9 cellular contexts compared by ENCODE assay signal in the genomic region with DNA sequence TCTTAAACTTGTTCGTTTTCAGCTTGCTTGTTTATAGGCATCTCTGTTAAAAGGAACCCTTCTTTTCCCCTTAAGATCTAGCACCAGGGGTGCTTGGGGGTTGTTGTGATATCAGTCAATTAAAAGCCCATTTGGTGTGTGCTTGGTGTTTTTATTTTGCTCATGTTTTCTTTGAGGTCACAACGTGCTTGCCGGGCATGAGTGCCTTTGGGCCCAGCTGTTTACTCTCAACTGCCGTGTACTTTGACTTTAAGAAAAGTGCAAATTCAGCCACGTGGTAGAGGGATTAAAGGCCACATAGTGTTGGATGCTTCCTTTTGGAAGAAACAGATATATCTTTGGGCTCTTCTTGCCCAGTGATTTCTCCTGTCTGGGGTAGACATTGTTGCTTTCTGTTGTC. TPM values are rescaled to one million over a fixed set of nuclear protein-coding genes. Genes with fewer than 3 reads are reported as not detected.
DNase-seq lines count a peak whose midpoint lies in the region; ATAC-seq and TF ChIP-seq lines count a peak whose summit lies in the region.
"Had no signal": no experiment of that assay in that cellular context is flagged by ENCODE, and none has a peak within 500 bp of the region (broad histone marks: within the 10 kb centered on the region; RNA-seq: fewer than 3 reads in every experiment).

No MANE protein-coding gene starts in this region.

- H3K27me3 Mint-ChIP-seq in H9 (ENCODE audit: low read depth), result no peaks in the 10 kb centered on the region; the same call in 1 of the 2 replicates

- H3K56ac ChIP-seq in H9 (ENCODE audit: insufficient read length, low read depth, low read length), result no peak overlapping the region

- H3K9me3 Mint-ChIP-seq in H9, result no peaks in the 10 kb centered on the region

- H2BK5ac ChIP-seq in H9 (ENCODE audit: insufficient read length, low read length), result no peak overlapping the region

- H3K23me2 ChIP-seq in H9 (ENCODE audit: insufficient read length, low read depth, low read length, poor library complexity, severe bottlenecking), result no peaks in the 10 kb centered on the region

- no peak overlapping the region for H3T11ph ChIP-seq in H9 (ENCODE audit: low read length)

- peak overlapping the region in 1 of 2 experiments; percentile 27; a peak in 1 of 5 replicates for H3K4me3 Mint-ChIP-seq in H9

- H3K27ac Mint-ChIP-seq in H9, result peak overlapping the region; percentile 32 to 83 (median 78); a peak in 6 of 7 replicates

- H2AFZ ChIP-seq in H9 (ENCODE audit: low read length), result no peak overlapping the region

- intact Hi-C loops in left ventricle myocardium inferior (cut with micrococcal nuclease), result loop anchor here (10.0 kb wide), 1 partner anchor 48 kb away; no protein-coding TSS in a partner anchor

- no peak overlapping the region for H3K4ac ChIP-seq in H9 (ENCODE audit: low read depth, low read length)

- no peak overlapping the region for H2BK15ac ChIP-seq in H9 (ENCODE audit: low read depth, low read length)

- H3K4me1 Mint-ChIP-seq in H9, result peaks cover 28 to 29% of the 10 kb centered on the region in 2 experiments

- peaks cover 10 to 29% (median 18%) of the 10 kb centered on the region in 3 experiments for H3K36me3 Mint-ChIP-seq in H9 (ENCODE audit: insufficient read depth in 1 of 3, low read depth in 3 of 3)

- H4K20me1 ChIP-seq in H9 (ENCODE audit: control insufficient read depth, insufficient read depth, insufficient read length), result no peaks in the 10 kb centered on the region

- H4K8ac ChIP-seq in H9 (replicated peaks; ENCODE audit: insufficient read length, low read depth, low read length), result no peak overlapping the region

- no peak overlapping the region for H2BK12ac ChIP-seq in H9 (ENCODE audit: insufficient read length, low read depth, low read length)

- H3K18ac ChIP-seq in H9 (ENCODE audit: insufficient read length, low read depth, low read length), result no peak overlapping the region

- H3K27me3 ChIP-seq in H9 (ENCODE audit: insufficient read depth, low read length), result no peaks in the 10 kb centered on the region
- H3K27me3 ChIP-seq in SJSA1 (replicated peaks), result no peaks in the 10 kb centered on the region
- no peaks in the 10 kb centered on the region for H3K27me3 ChIP-seq in left ventricle myocardium inferior (ENCODE audit: low read depth)
- H3K27me3 ChIP-seq in skeletal muscle satellite cell (ENCODE audit: control insufficient read depth, insufficient read depth, low read length), result no peaks in the 10 kb centered on the region

- DNase-seq in H9, result no peak
- no peak for DNase-seq in SJSA1 (ENCODE audit: low read depth in 1 of 2, low spot score in 2 of 2)
- no peak for DNase-seq in left ventricle myocardium inferior
- no peak for DNase-seq in GOT3 (lab: John Stamatoyannopoulos, UW)
- no peak for DNase-seq in activated CD4-positive, alpha-beta T cell treated with anti-CD3 and anti-CD28 coated beads for 1 hour
- DNase-seq in AML-193 (lab: John Stamatoyannopoulos, UW), result no peak
- DNase-seq: NCI-H1048 had no signal

- H2BK120ac ChIP-seq in H9 (ENCODE audit: low read depth, low read length, poor library complexity, severe bottlenecking), result no peak overlapping the region

- H3K36me3 ChIP-seq in SJSA1, result peaks cover 43% of the 10 kb centered on the region
- peaks cover 8% of the 10 kb centered on the region for H3K36me3 ChIP-seq in left ventricle myocardium inferior
- peaks cover 10% of the 10 kb centered on the region for H3K36me3 ChIP-seq in skeletal muscle satellite cell (ENCODE audit: insufficient read depth, low read length)

- H3K9me3 ChIP-seq in H9 (ENCODE audit: control insufficient read depth, low read depth, low read length) (no peaks in the 10 kb centered on the region), SJSA1 (replicated peaks) (no peaks in the 10 kb centered on the region), left ventricle myocardium inferior (replicated peaks) (no peaks in the 10 kb centered on the region), skeletal muscle satellite cell (replicated peaks; ENCODE audit: low read length) (no peaks in the 10 kb centered on the region)

- H4K5ac ChIP-seq in H9 (ENCODE audit: insufficient read length, low read depth, low read length), result no peak overlapping the region

- H3K4me3 ChIP-seq in SJSA1 (no peak overlapping the region), left ventricle myocardium inferior (peak overlapping the region; percentile 5), skeletal muscle satellite cell (ENCODE audit: low read length) (peak overlapping the region; percentile 22)

- no peak overlapping the region for H4K91ac ChIP-seq in H9 (ENCODE audit: insufficient read length, low read depth, low read length)

- no peak overlapping the region for H3K27ac ChIP-seq in H9 (ENCODE audit: insufficient read length, low read depth, low read length)
- peak overlapping the region; percentile 52 for H3K27ac ChIP-seq in SJSA1
- H3K27ac ChIP-seq in left ventricle myocardium inferior (replicated peaks), result peak overlapping the region; percentile 47

- H3K23ac ChIP-seq in H9 (ENCODE audit: insufficient read length, low read depth, low read length), result no peak overlapping the region

- no peak overlapping the region for H3K14ac ChIP-seq in H9 (ENCODE audit: insufficient read depth, low read length)

- peaks cover 10% of the 10 kb centered on the region for H3K4me1 ChIP-seq in H9 (ENCODE audit: insufficient read depth, low read length)
- H3K4me1 ChIP-seq in SJSA1 (replicated peaks), result peaks cover 50% of the 10 kb centered on the region
- H3K4me1 ChIP-seq in left ventricle myocardium inferior, result peaks cover 94% of the 10 kb centered on the region
- H3K4me1 ChIP-seq in skeletal muscle satellite cell (ENCODE audit: control insufficient read depth, insufficient read depth, low read length), result peaks cover 56% of the 10 kb centered on the region

- H3K79me2 ChIP-seq in H9 (ENCODE audit: insufficient read depth, low read length), result peaks cover 73% of the 10 kb centered on the region

- H3K9ac ChIP-seq in H9 (ENCODE audit: extremely low read depth, insufficient read length, low read length) (no peak overlapping the region), skeletal muscle satellite cell (ENCODE audit: low read depth, low read length) (peak overlapping the region; percentile 25)

- no CpG with 5 or more reads among the region's 5 CpGs for WGBS in H9 (ENCODE audit: extremely low coverage, insufficient read length, low lambda C conversion rate)

- H2AK5ac ChIP-seq in H9 (ENCODE audit: insufficient read length, low read length), result no peak overlapping the region

- TF ChIP-seq CTCF in H9 (conservative IDR thresholded peaks at IDR 0.05) (no peak), left ventricle myocardium inferior (IDR thresholded peaks at IDR 0.05; ENCODE audit: borderline replicate concordance) (no peak)

- peaks cover 2% of the 10 kb centered on the region for H3K79me1 ChIP-seq in H9 (ENCODE audit: insufficient read depth, low read depth, low read length, poor library complexity, severe bottlenecking)

- no peak overlapping the region for H2BK20ac ChIP-seq in H9 (ENCODE audit: low read depth, low read length, poor library complexity, severe bottlenecking)

- ATAC-seq in GM21515 (IDR thresholded peaks at IDR 0.05; ENCODE audit: unreplicated experiment), result no peak

- H3K4me2 ChIP-seq in H9 (ENCODE audit: insufficient read depth, insufficient read length, low read length), result no peak overlapping the region
- peak overlapping the region; percentile 70 for H3K4me2 ChIP-seq in skeletal muscle satellite cell (ENCODE audit: low read length)

RNA-seq across cellular contexts. Expression of a gene that starts 10.5 kb away (rescaled TPM):
- total RNA-seq in H9 (2021) (133 and 147 TPM in 2 replicates), left ventricle myocardium inferior (31.7 TPM)
- 22.2 and 23.4 TPM in 2 replicates for total RNA-seq in SJSA1 (2014; rRNA removed; shearing (Covaris generic))
- 16.8 and 18.0 TPM in 2 replicates for total RNA-seq in skeletal muscle satellite cell (2012; rRNA removed)
